8 cellular contexts compared by ENCODE assay signal in genomic region chr11:18720811-18721575, GRCh38. TPM values are rescaled to one million over a fixed set of nuclear protein-coding genes. Genes with fewer than 3 reads are reported as not detected.
DNase-seq lines count a peak whose midpoint lies in the region; ATAC-seq and TF ChIP-seq lines count a peak whose summit lies in the region.

No MANE protein-coding gene starts in this region.

- peaks cover 2% of the 10 kb centered on the region for H3K27me3 ChIP-seq in CD4-positive, CD25-positive, alpha-beta regulatory T cell (ENCODE audit: control insufficient read depth, insufficient read depth, low read length)
- H3K27me3 ChIP-seq in HUES48 (ENCODE audit: control insufficient read depth, insufficient read depth, low read length): peaks cover 3% of the 10 kb centered on the region
- H3K27me3 ChIP-seq in HAP-1 (ENCODE audit: low read depth): no peaks in the 10 kb centered on the region

- peaks cover 0 to 12% (median under 1%) of the 10 kb centered on the region in 4 donors for H3K4me1 Mint-ChIP-seq in CD4-positive, CD25-positive, alpha-beta regulatory T cell

- no peaks in the 10 kb centered on the region for H3K36me3 ChIP-seq in CD4-positive, CD25-positive, alpha-beta regulatory T cell (ENCODE audit: control insufficient read depth, insufficient read depth, low read length)
- H3K36me3 ChIP-seq in HUES48 (ENCODE audit: control insufficient read depth, insufficient read depth, low read length) (no peaks in the 10 kb centered on the region), HAP-1 (replicated peaks) (no peaks in the 10 kb centered on the region)

- peak overlapping the region; percentile 19 to 89 (median 72) for H3K27ac Mint-ChIP-seq in CD4-positive, CD25-positive, alpha-beta regulatory T cell

- ATAC-seq in CD4-positive, CD25-positive, alpha-beta regulatory T cell (ENCODE audit: low read depth in 2 of 2): peak; percentile 87 to 91
- peak; percentile 58 for ATAC-seq in GM19397 (IDR thresholded peaks at IDR 0.05; ENCODE audit: unreplicated experiment)

- peaks cover 14% of the 10 kb centered on the region for H3K4me1 ChIP-seq in CD4-positive, CD25-positive, alpha-beta regulatory T cell (ENCODE audit: control insufficient read depth, insufficient read depth, low read length, poor library complexity, severe bottlenecking)
- peaks cover 2% of the 10 kb centered on the region for H3K4me1 ChIP-seq in HUES48 (ENCODE audit: control insufficient read depth, insufficient read depth, low read length)
- H3K4me1 ChIP-seq in HAP-1: no peaks in the 10 kb centered on the region

- H3K36me3 Mint-ChIP-seq in CD4-positive, CD25-positive, alpha-beta regulatory T cell: no peaks in the 10 kb centered on the region

- peaks cover 0 to 2% (median 0%) of the 10 kb centered on the region in 7 donors for H3K9me3 Mint-ChIP-seq in CD4-positive, CD25-positive, alpha-beta regulatory T cell

- H3K9me3 ChIP-seq in CD4-positive, CD25-positive, alpha-beta regulatory T cell (ENCODE audit: control insufficient read depth in 2 of 2, low read length in 2 of 2): no peaks in the 10 kb centered on the region
- H3K9me3 ChIP-seq in HUES48 (ENCODE audit: control insufficient read depth, insufficient read depth, low read length) (no peaks in the 10 kb centered on the region), HAP-1 (no peaks in the 10 kb centered on the region)

- H3K27me3 Mint-ChIP-seq in CD4-positive, CD25-positive, alpha-beta regulatory T cell: peaks cover 16% of the 10 kb centered on the region

- peak; percentile 77 to 82 (median 78) for DNase-seq in CD4-positive, CD25-positive, alpha-beta regulatory T cell
- DNase-seq in T-helper 9 cell: peak; percentile 79
- peak in 53 of 58 donors; percentile 14 to 80 (median 52) for DNase-seq in anterior cingulate cortex (lab: John Stamatoyannopoulos, UW)
- peak; percentile 14 to 52 for DNase-seq in hippocampal formation (lab: John Stamatoyannopoulos, UW)
- DNase-seq in retinal pigment epithelial cell (ENCODE audit: low read depth): no peak
- DNase-seq in HAP-1 (ENCODE audit: low spot score in 2 of 2): no peak

- peak overlapping the region; percentile 31 for H3K27ac ChIP-seq in CD4-positive, CD25-positive, alpha-beta regulatory T cell (ENCODE audit: insufficient read depth, low read length, poor library complexity, severe bottlenecking)
- H3K27ac ChIP-seq in HUES48 (ENCODE audit: low read depth, low read length): no peak overlapping the region

- no peak for TF ChIP-seq CTCF in retinal pigment epithelial cell (conservative IDR thresholded peaks at IDR 0.05; ENCODE audit: low read depth, low read length)

- in situ Hi-C loops in HAP-1 (cut with MboI; ENCODE audit: low sequenced_read_pairs): no loop called here

- peak overlapping the region; percentile 83 to 93 (median 90) for H3K4me3 Mint-ChIP-seq in CD4-positive, CD25-positive, alpha-beta regulatory T cell

- H3K4me3 ChIP-seq in CD4-positive, CD25-positive, alpha-beta regulatory T cell (ENCODE audit: low read depth, low read length): peak overlapping the region; percentile 85
- peak overlapping the region; percentile 63 for H3K4me3 ChIP-seq in HUES48 (ENCODE audit: low read depth, low read length)
- peak overlapping the region; percentile 59 for H3K4me3 ChIP-seq in retinal pigment epithelial cell (ENCODE audit: low read length)
- H3K4me3 ChIP-seq in HAP-1: no peak overlapping the region

- H3K9ac ChIP-seq in HUES48 (ENCODE audit: low read depth, low read length): peak overlapping the region; percentile 13; the same call in 1 of the 2 replicates

RNA-seq across cellular contexts. Expression of gene IGSF22, which starts 5.0 kb away (rescaled TPM):
- 2.1 TPM for total RNA-seq in CD4-positive, CD25-positive, alpha-beta regulatory T cell
- 1 to 10 TPM; 2.4 to 6.2 (median 3.4) TPM for polyA plus RNA-seq in CD4-positive, CD25-positive, alpha-beta regulatory T cell

RNA-seq across cellular contexts. Expression of gene TMEM86A, which starts 22.4 kb away (rescaled TPM):
- total RNA-seq in CD4-positive, CD25-positive, alpha-beta regulatory T cell: 4.8 TPM
- 1 to 10 TPM in 3 of 4 donors, under 1 TPM in 1; 1.00 to 2.2 (median 1.2) TPM for polyA plus RNA-seq in CD4-positive, CD25-positive, alpha-beta regulatory T cell

Comparison
In these comparisons a context has a peak if more than half of its experiments do, and no peak if none do; other contexts are left out.
1. DNase-seq: peak in CD4-positive, CD25-positive, alpha-beta regulatory T cell (3 of 3), T-helper 9 cell (single experiment), anterior cingulate cortex (53 of 58) and hippocampal formation (2 of 2); none in retinal pigment epithelial cell (single experiment) and HAP-1 (0 of 2).